7 cellular contexts compared by ENCODE assay signal in genomic region chr1:44924835-44925464, GRCh38.
A peak's percentile ranks its signal among the peaks of the same experiment; 100 is the strongest.
DNase-seq lines count a peak whose midpoint lies in the region; ATAC-seq and TF ChIP-seq lines count a peak whose summit lies in the region.

No MANE protein-coding gene starts in this region.

- no peaks in the 10 kb centered on the region for H3K36me3 ChIP-seq in Loucy (ENCODE audit: insufficient read depth, low read length)
- H3K36me3 ChIP-seq in osteoblast (ENCODE audit: insufficient read depth, low read length): no peaks in the 10 kb centered on the region

- H3K9me2 ChIP-seq in Loucy (replicated peaks; ENCODE audit: low read depth, low read length): no peaks in the 10 kb centered on the region

- TF ChIP-seq CTCF in GM10248 (IDR thresholded peaks at IDR 0.05; ENCODE audit: control extremely low read depth, extremely low read depth, low read depth, missing control alignments) (peak; percentile 42), Loucy (conservative IDR thresholded peaks at IDR 0.05; ENCODE audit: low read length) (peak; percentile 67), osteoblast (IDR thresholded peaks at IDR 0.05; ENCODE audit: extremely low read depth, low read depth, low read length) (peak; percentile 51)

- DNase-seq in GM10248 (ENCODE audit: extremely low spot score): no peak
- peak; percentile 78 for DNase-seq in brain pericyte (ENCODE audit: low read depth, low spot score)
- peak; percentile 57 for DNase-seq in osteoblast (ENCODE audit: insufficient read length, low spot score, missing footprints)
- DNase-seq in UCSD-AML1 (lab: John Stamatoyannopoulos, UW; ENCODE audit: unreplicated experiment): no peak
- no peak for DNase-seq in ecto neural progenitor cell (ENCODE audit: low spot score)

- H4K20me1 ChIP-seq in Loucy (ENCODE audit: insufficient read depth, low read length, poor library complexity, severe bottlenecking) (no peaks in the 10 kb centered on the region), osteoblast (ENCODE audit: insufficient read depth, low read length) (no peaks in the 10 kb centered on the region)

- no peaks in the 10 kb centered on the region for H3F3A ChIP-seq in Loucy (ENCODE audit: low read depth)

- H3K4me3 ChIP-seq in Loucy (ENCODE audit: low read length, poor library complexity, severe bottlenecking) (no peak overlapping the region), osteoblast (ENCODE audit: insufficient read depth, low read length) (peak overlapping the region; percentile 43)

- H2AFZ ChIP-seq in Loucy (ENCODE audit: low read length) (no peak overlapping the region), osteoblast (ENCODE audit: low read length) (no peak overlapping the region)

- H3K9me3 ChIP-seq in Loucy (ENCODE audit: insufficient read depth, low read depth, low read length) (no peaks in the 10 kb centered on the region), osteoblast (ENCODE audit: low read depth, low read length) (no peaks in the 10 kb centered on the region)

- no peak for ATAC-seq in HG02938 (IDR thresholded peaks at IDR 0.05; ENCODE audit: unreplicated experiment)

- no peak overlapping the region for H3K9ac ChIP-seq in Loucy (ENCODE audit: low read depth, low read length, poor library complexity, severe bottlenecking)

- POLR2A ChIA-PET in GM10248 (lab: Yijun Ruan, JAX): no interaction called here

- H3K79me2 ChIP-seq in Loucy (ENCODE audit: insufficient read depth, low read length) (no peaks in the 10 kb centered on the region), osteoblast (ENCODE audit: insufficient read depth, low read length) (no peaks in the 10 kb centered on the region)

- H3K27me3 ChIP-seq in Loucy (ENCODE audit: insufficient read depth, low read length, poor library complexity, severe bottlenecking) (no peaks in the 10 kb centered on the region), osteoblast (ENCODE audit: insufficient read depth, low read length) (no peaks in the 10 kb centered on the region)

- H3K4me1 ChIP-seq in Loucy (ENCODE audit: insufficient read depth, low read length, poor library complexity, severe bottlenecking): no peaks in the 10 kb centered on the region
- peaks cover 41% of the 10 kb centered on the region for H3K4me1 ChIP-seq in osteoblast (ENCODE audit: insufficient read depth, low read length)

- peak overlapping the region; percentile 75 for H3K27ac ChIP-seq in osteoblast (ENCODE audit: low read depth, low read length)

- CTCF ChIA-PET in GM10248 (lab: Yijun Ruan, JAX): interaction anchor here (1.2 to 2.5 kb wide), 3 partner anchors 8 to 46 kb away, joined by 3 to 11 read pairs (median 8); no protein-coding TSS in a partner anchor

- H3K4me2 ChIP-seq in Loucy (ENCODE audit: low read depth, low read length, poor library complexity, severe bottlenecking) (no peak overlapping the region), osteoblast (ENCODE audit: insufficient read depth, low read length) (peak overlapping the region; percentile 80)

Comparison
In these comparisons a context has a peak if more than half of its experiments do, and no peak if none do; other contexts are left out.
1. DNase-seq: peak in brain pericyte (single experiment) and osteoblast (single experiment); none in GM10248 (single experiment), UCSD-AML1 (single experiment) and ecto neural progenitor cell (single experiment).
2. Peak in every context shown above with its lines, with median percentiles within 50 percentile points of each other: CTCF ChIP-seq.